In the genomic region with DNA sequence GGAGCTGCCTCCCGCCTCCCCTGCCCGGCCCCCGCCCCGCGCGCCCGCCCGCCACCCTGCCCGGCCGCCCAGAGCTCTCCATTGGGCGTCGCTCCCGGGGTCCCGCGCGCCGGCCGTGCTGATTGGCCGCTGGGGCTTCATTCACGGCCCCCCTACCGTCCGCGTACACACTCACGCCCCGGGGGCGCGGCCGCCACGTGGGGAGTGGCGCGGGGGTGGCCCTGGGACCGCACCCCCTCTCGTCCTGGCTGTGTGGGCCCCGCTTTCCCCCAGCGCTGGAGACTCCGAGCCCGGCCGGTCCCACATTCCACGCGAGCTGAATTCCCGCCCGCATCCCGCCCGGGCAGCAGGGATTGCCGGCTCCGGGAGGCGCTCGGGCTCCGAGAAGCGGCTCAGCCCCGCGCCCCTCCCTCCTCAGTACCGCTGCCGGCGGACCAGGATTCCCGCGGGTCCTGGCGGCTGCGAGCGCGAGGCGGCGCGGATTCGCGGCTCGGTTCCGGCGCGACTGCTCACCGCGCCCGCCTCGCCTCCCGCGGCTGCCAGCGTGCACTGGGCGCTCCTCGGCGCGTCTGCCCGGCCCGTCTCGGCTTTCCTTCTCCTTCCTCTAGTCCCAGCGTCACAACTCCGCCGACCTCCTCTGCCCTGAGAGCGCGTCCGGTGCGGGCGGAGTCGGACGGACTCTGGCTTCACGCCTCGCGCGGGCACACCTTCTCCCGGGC, we compare ENCODE assay signal across 8 cellular contexts. TPM values are rescaled to one million over a fixed set of nuclear protein-coding genes. Genes with fewer than 3 reads are reported as not detected.
DNase-seq lines count a peak whose midpoint lies in the region; ATAC-seq, FAIRE-seq and TF ChIP-seq lines count a peak whose summit lies in the region.

No MANE protein-coding gene starts in this region.

- POLR2A ChIA-PET in OCI-LY7 (lab: Charles Lee), result no interaction called here

- no peaks in the 10 kb centered on the region for H4K20me1 ChIP-seq in OCI-LY7 (ENCODE audit: insufficient read depth, low read length)

- H3K9me3 ChIP-seq in OCI-LY7 (ENCODE audit: low read length), result no peaks in the 10 kb centered on the region

- no peaks in the 10 kb centered on the region for H3K79me2 ChIP-seq in OCI-LY7 (ENCODE audit: insufficient read depth, low read depth, low read length)

- H3K36me3 ChIP-seq in OCI-LY7 (ENCODE audit: insufficient read depth, low read length), result no peaks in the 10 kb centered on the region

- peak overlapping the region; percentile 58 for H3K4me2 ChIP-seq in OCI-LY7 (ENCODE audit: low read length)

- intact Hi-C loops in OCI-LY7 (cut with micrococcal nuclease; ENCODE audit: unreplicated experiment), result loop anchor here (10.0 kb wide), 1 partner anchor 458 kb away; no protein-coding TSS in a partner anchor
- intact Hi-C loops in natural killer cell (cut with micrococcal nuclease), result no loop called here

- DNase-seq in AG08395 (ENCODE audit: low spot score) (peak; percentile 89), GM19239 (ENCODE audit: insufficient read length, low spot score) (peak; percentile 94), OCI-LY7 (ENCODE audit: low spot score) (peak; percentile 63), fibroblast of pulmonary artery (ENCODE audit: low read depth) (peak; percentile 71), natural killer cell (peak; percentile 61)
- DNase-seq in stimulated activated naive B cell treated with anti-CD40 and anti-IgM and Interleukin-4, amounts not matched to agents 10 μg/mL and 1 μg/mL and 100 μg/mL, for 72 hours, result peak; percentile 45

- peaks cover under 1% of the 10 kb centered on the region for H3K4me1 ChIP-seq in OCI-LY7 (ENCODE audit: insufficient read depth, low read length, poor library complexity, severe bottlenecking)

- H3K9me2 ChIP-seq in OCI-LY7 (ENCODE audit: insufficient read depth, low read length), result no peaks in the 10 kb centered on the region

- H3K4me3 Mint-ChIP-seq in activated T-helper 17 cell treated with anti-CD3 and anti-CD28 coated beads, Interleukin-2, amount 50 U/mL, for 72 hours, result peak overlapping the region; percentile 58
- H3K4me3 Mint-ChIP-seq in natural killer cell, result peak overlapping the region; percentile 86
- peak overlapping the region; percentile 78 to 85 for H3K4me3 Mint-ChIP-seq in stimulated activated naive B cell treated with anti-CD40 and anti-IgM and Interleukin-4, amounts not matched to agents 10 μg/mL and 1 μg/mL and 100 μg/mL, for 72 hours

- FAIRE-seq in GM19239 (lab: Jason Lieb, UNC), result peak; percentile 68

- H3K4me3 ChIP-seq in OCI-LY7 (ENCODE audit: low read depth, low read length, poor library complexity, severe bottlenecking) (peak overlapping the region; percentile 60), fibroblast of pulmonary artery (replicated peaks; ENCODE audit: low read depth, low read length) (peak overlapping the region; percentile 50)

- no peak overlapping the region for H3K27ac ChIP-seq in OCI-LY7 (ENCODE audit: low read depth, low read length, poor library complexity, severe bottlenecking)

- TF ChIP-seq CTCF in OCI-LY7 (conservative IDR thresholded peaks at IDR 0.05; ENCODE audit: low read length) (no peak), fibroblast of pulmonary artery (IDR thresholded peaks at IDR 0.05; ENCODE audit: low read length, missing control alignments) (no peak), natural killer cell (IDR thresholded peaks at IDR 0.05) (no peak)

- no TSS peak for BruUV-seq in OCI-LY7 (replicated peaks; lab: Mats Ljungman, UMichigan)

- H2AFZ ChIP-seq in OCI-LY7 (ENCODE audit: low read length), result no peak overlapping the region

- peaks cover 5% of the 10 kb centered on the region for H3K4me1 Mint-ChIP-seq in activated T-helper 17 cell treated with anti-CD3 and anti-CD28 coated beads, Interleukin-2, amount 50 U/mL, for 72 hours
- peaks cover 9 to 22% of the 10 kb centered on the region in 2 donors for H3K4me1 Mint-ChIP-seq in natural killer cell
- peaks cover 17 to 22% of the 10 kb centered on the region in 2 donors for H3K4me1 Mint-ChIP-seq in stimulated activated naive B cell treated with anti-CD40 and anti-IgM and Interleukin-4, amounts not matched to agents 10 μg/mL and 1 μg/mL and 100 μg/mL, for 72 hours

- H3K27ac Mint-ChIP-seq in activated T-helper 17 cell treated with anti-CD3 and anti-CD28 coated beads, Interleukin-2, amount 50 U/mL, for 72 hours, result no peak overlapping the region
- H3K27ac Mint-ChIP-seq in natural killer cell, result no peak overlapping the region
- peak overlapping the region; percentile 65 for H3K27ac Mint-ChIP-seq in stimulated activated naive B cell treated with anti-CD40 and anti-IgM and Interleukin-4, amounts not matched to agents 10 μg/mL and 1 μg/mL and 100 μg/mL, for 72 hours

- CTCF ChIA-PET in OCI-LY7 (lab: Charles Lee; ENCODE audit: unreplicated experiment), result no interaction called here

- H3K27me3 Mint-ChIP-seq in activated T-helper 17 cell treated with anti-CD3 and anti-CD28 coated beads, Interleukin-2, amount 50 U/mL, for 72 hours, result peaks cover 24% of the 10 kb centered on the region
- peaks cover 15 to 29% of the 10 kb centered on the region in 2 donors for H3K27me3 Mint-ChIP-seq in natural killer cell (ENCODE audit: low read depth in 2 of 2)
- peaks cover 29 to 43% of the 10 kb centered on the region in 2 donors for H3K27me3 Mint-ChIP-seq in stimulated activated naive B cell treated with anti-CD40 and anti-IgM and Interleukin-4, amounts not matched to agents 10 μg/mL and 1 μg/mL and 100 μg/mL, for 72 hours

- peak; percentile 67 for ATAC-seq in HG03432 (IDR thresholded peaks at IDR 0.05; ENCODE audit: unreplicated experiment)
- ATAC-seq in activated T-helper 17 cell treated with anti-CD3 and anti-CD28 coated beads, Interleukin-2, amount 50 U/mL, for 72 hours (replicated peaks), result peak; percentile 43
- ATAC-seq in natural killer cell, result peak; percentile 85 to 87 (median 87)
- ATAC-seq in stimulated activated naive B cell treated with anti-CD40 and anti-IgM and Interleukin-4, amounts not matched to agents 10 μg/mL and 1 μg/mL and 100 μg/mL, for 72 hours (replicated peaks), result peak; percentile 77 to 80

- H3K9me3 Mint-ChIP-seq in activated T-helper 17 cell treated with anti-CD3 and anti-CD28 coated beads, Interleukin-2, amount 50 U/mL, for 72 hours, result no peaks in the 10 kb centered on the region
- no peaks in the 10 kb centered on the region for H3K9me3 Mint-ChIP-seq in natural killer cell
- H3K9me3 Mint-ChIP-seq in stimulated activated naive B cell treated with anti-CD40 and anti-IgM and Interleukin-4, amounts not matched to agents 10 μg/mL and 1 μg/mL and 100 μg/mL, for 72 hours, result no peaks in the 10 kb centered on the region

- H3K36me3 Mint-ChIP-seq in activated T-helper 17 cell treated with anti-CD3 and anti-CD28 coated beads, Interleukin-2, amount 50 U/mL, for 72 hours (ENCODE audit: low read depth), result peaks cover 11% of the 10 kb centered on the region
- no peaks in the 10 kb centered on the region for H3K36me3 Mint-ChIP-seq in natural killer cell
- peaks cover 0 to 3% of the 10 kb centered on the region in 2 donors for H3K36me3 Mint-ChIP-seq in stimulated activated naive B cell treated with anti-CD40 and anti-IgM and Interleukin-4, amounts not matched to agents 10 μg/mL and 1 μg/mL and 100 μg/mL, for 72 hours

RNA-seq across cellular contexts. Expression of gene POU3F1, which starts 0.5 kb away (rescaled TPM):
- total RNA-seq in OCI-LY7 (2014; rRNA removed; shearing (Covaris generic)), result 0.08 and 0.13 TPM in 2 replicates
- total RNA-seq in OCI-LY7 (2022) (not detected in 2 replicates), natural killer cell (under 1 TPM in 2 of 3 donors, not detected in 1; 0.12 to 0.15 TPM)
- total RNA-seq in activated T-helper 17 cell treated with anti-CD3 and anti-CD28 coated beads, Interleukin-2, amount 50 U/mL, for 72 hours, result under 1 TPM; 0.11 TPM

RNA-seq across cellular contexts. Expression of gene UTP11, which starts 34.5 kb away (rescaled TPM):
- 43.8 and 61.1 TPM in 2 replicates for total RNA-seq in OCI-LY7 (2014; rRNA removed; shearing (Covaris generic))
- total RNA-seq in OCI-LY7 (2022), result 40.1 and 42.1 TPM in 2 replicates
- 10 to 100 TPM; 41.1 to 60.8 TPM for total RNA-seq in activated T-helper 17 cell treated with anti-CD3 and anti-CD28 coated beads, Interleukin-2, amount 50 U/mL, for 72 hours
- 10 to 100 TPM; 13.4 to 20.7 (median 19.2) TPM for total RNA-seq in natural killer cell

RNA-seq across cellular contexts. Expression of gene FHL3, which starts 41.7 kb away (rescaled TPM):
- 0.21 and 0.63 TPM in 2 replicates for total RNA-seq in OCI-LY7 (2014; rRNA removed; shearing (Covaris generic))
- total RNA-seq in OCI-LY7 (2022) (1.2 and 1.8 TPM in 2 replicates), natural killer cell (10 to 100 TPM; 49.3 to 82.6 (median 53.6) TPM)
- total RNA-seq in activated T-helper 17 cell treated with anti-CD3 and anti-CD28 coated beads, Interleukin-2, amount 50 U/mL, for 72 hours, result 10 to 100 TPM in 1 of 2 donors, 1 to 10 TPM in 1; 8.6 to 15.5 TPM

RNA-seq across cellular contexts. Expression of gene SF3A3, which starts 57.2 kb away (rescaled TPM):
- total RNA-seq in OCI-LY7 (2014; rRNA removed; shearing (Covaris generic)), result 89.5 and 155 TPM in 2 replicates
- 106 and 133 TPM in 2 replicates for total RNA-seq in OCI-LY7 (2022)
- 100 to 1,000 TPM in 1 of 2 donors, 10 to 100 TPM in 1; 77.5 to 129 TPM for total RNA-seq in activated T-helper 17 cell treated with anti-CD3 and anti-CD28 coated beads, Interleukin-2, amount 50 U/mL, for 72 hours
- 10 to 100 TPM; 48.7 to 75.8 (median 71.1) TPM for total RNA-seq in natural killer cell
